In the genomic region with DNA sequence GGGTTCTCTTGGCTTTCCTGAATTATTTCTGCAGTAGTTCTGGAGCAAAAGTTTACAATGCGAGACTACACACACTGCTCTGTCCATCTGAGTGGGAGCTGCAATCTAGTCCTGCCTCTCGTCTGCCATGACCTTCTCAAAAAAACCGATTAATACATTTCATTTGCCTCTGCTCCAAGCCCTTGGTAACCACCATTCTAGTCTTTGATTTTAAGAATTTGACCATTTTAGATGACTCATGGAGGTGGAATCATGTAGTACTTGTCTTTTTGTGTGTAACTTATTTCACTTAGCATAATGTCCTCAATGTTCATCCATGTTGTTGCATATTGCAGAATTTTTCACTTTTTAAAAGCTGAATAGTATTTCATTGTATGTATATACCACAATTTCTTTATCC, we compare ENCODE assay signal across 28 cellular contexts.
DNase-seq lines count a peak whose midpoint lies in the region; ATAC-seq, FAIRE-seq and TF ChIP-seq lines count a peak whose summit lies in the region.
"Had no signal": no experiment of that assay in that cellular context is flagged by ENCODE, and none has a peak within 500 bp of the region (broad histone marks: within the 10 kb centered on the region; RNA-seq: fewer than 3 reads in every experiment).

No MANE protein-coding gene starts in this region.

- no peak overlapping the region for H4K91ac ChIP-seq in H1 (replicated peaks; ENCODE audit: insufficient read length, low read length)

- no peak overlapping the region for H4K5ac ChIP-seq in H1 (ENCODE audit: insufficient read length, low read depth, low read length)

- no peak for FAIRE-seq in H1 (lab: Jason Lieb, UNC)

- H3K27ac ChIP-seq in SK-N-SH (ENCODE audit: low read depth in 2 of 2, low read length in 1 of 2) (peak overlapping the region in 1 of 2 experiments; percentile 63; a peak in 2 of 4 replicates), H1 (ENCODE audit: low read depth, low read length) (no peak overlapping the region), osteoblast (ENCODE audit: low read depth, low read length) (peak overlapping the region; percentile 4), heart right ventricle (no peak overlapping the region)
- H3K27ac ChIP-seq: adrenal gland, BLaER1, left lung, right atrium auricular region, SJSA1, testis, vagina had no signal

- no peak overlapping the region for H3K18ac ChIP-seq in H1 (ENCODE audit: extremely low read depth, low read length)

- no peak overlapping the region for H2BK15ac ChIP-seq in H1 (ENCODE audit: low read length)

- H3K23me2 ChIP-seq in H1 (ENCODE audit: low read depth, low read length), result no peaks in the 10 kb centered on the region

- WGBS in SK-N-SH (ENCODE audit: low lambda C conversion rate), result 80% methylated on average over 3 of the region's 3 CpGs
- WGBS in H1 (ENCODE audit: extremely low coverage in 1 of 2, insufficient coverage in 1 of 2, insufficient read length in 1 of 2, insufficient replicate concordance in 2 of 2, low coverage in 1 of 2, low lambda C conversion rate in 2 of 2, missing lambda C conversion rate in 1 of 2), 2 experiments, result 83% methylated on average over 3 of the region's 3 CpGs; no CpG with 5 or more reads in 1 of the 2 experiments
- WGBS in heart right ventricle, 2 donors, result 93 to 96% methylated on average over 3 of the region's 3 CpGs

- H3K27me3 ChIP-seq in SK-N-SH (ENCODE audit: insufficient read depth), result no peaks in the 10 kb centered on the region
- no peaks in the 10 kb centered on the region for H3K27me3 ChIP-seq in H1 (replicated peaks in 1 of 4; ENCODE audit: control insufficient read depth in 3 of 4, extremely low read depth in 1 of 4, insufficient read depth in 3 of 4, low read length in 3 of 4)
- no peaks in the 10 kb centered on the region for H3K27me3 ChIP-seq in osteoblast (ENCODE audit: insufficient read depth, low read length)
- H3K27me3 ChIP-seq in heart right ventricle, result no peaks in the 10 kb centered on the region
- H3K27me3 ChIP-seq: adrenal gland, BLaER1, left lung, right atrium auricular region, SJSA1, testis, vagina had no signal

- H3K79me2 ChIP-seq in SK-N-SH (ENCODE audit: insufficient read depth) (no peaks in the 10 kb centered on the region), H1 (ENCODE audit: control insufficient read depth in 1 of 2, insufficient read depth in 2 of 2, low read length in 2 of 2) (no peaks in the 10 kb centered on the region), osteoblast (ENCODE audit: insufficient read depth, low read length) (no peaks in the 10 kb centered on the region)

- no peaks in the 10 kb centered on the region for H3K79me1 ChIP-seq in H1 (ENCODE audit: low read depth, low read length)

- ATAC-seq in HG02870 (IDR thresholded peaks at IDR 0.05; ENCODE audit: unreplicated experiment), result no peak
- ATAC-seq in heart right ventricle, result no peak
- ATAC-seq: activated T-cell treated with anti-CD3 and anti-CD28 coated beads, Interleukin-2, amount 50 U/mL, for 4 hours; left lung; natural killer cell; stimulated activated naive B cell treated with anti-CD40 and anti-IgM and Interleukin-4, amounts not matched to agents 10 μg/mL and 1 μg/mL and 100 μg/mL, for 72 hours; T-helper 17 cell had no signal

- peak overlapping the region; percentile 59; the same call in 1 of the 2 replicates for H2AFZ ChIP-seq in SK-N-SH (ENCODE audit: low read depth)
- peak overlapping the region; percentile 15; the same call in 1 of the 2 replicates for H2AFZ ChIP-seq in H1 (ENCODE audit: low read length)
- H2AFZ ChIP-seq in osteoblast (ENCODE audit: low read length), result no peak overlapping the region

- intact Hi-C loops in heart right ventricle (cut with DNase I), result no loop called here

- no peaks in the 10 kb centered on the region for H3K36me3 ChIP-seq in SK-N-SH (replicated peaks in 1 of 2; ENCODE audit: control insufficient read depth in 1 of 2, insufficient read depth in 2 of 2, low read length in 1 of 2)
- no peaks in the 10 kb centered on the region for H3K36me3 ChIP-seq in H1 (ENCODE audit: control insufficient read depth in 2 of 4, insufficient read depth in 4 of 4, low read length in 3 of 4)
- H3K36me3 ChIP-seq in osteoblast (ENCODE audit: insufficient read depth, low read length), result no peaks in the 10 kb centered on the region
- no peaks in the 10 kb centered on the region for H3K36me3 ChIP-seq in heart right ventricle
- H3K36me3 ChIP-seq: adrenal gland, BLaER1, left lung, right atrium auricular region, SJSA1, vagina had no signal

- TF ChIP-seq EP300 in SK-N-SH (IDR thresholded peaks at IDR 0.05; ENCODE audit: borderline replicate concordance in 1 of 2, low read depth in 1 of 2, low read length in 1 of 2), result no peak
- TF ChIP-seq EP300 in H1 (IDR thresholded peaks at IDR 0.05; ENCODE audit: borderline replicate concordance in 1 of 2, low read depth in 2 of 2, low read length in 2 of 2), result no peak

- TF ChIP-seq CTCF in SK-N-SH (IDR thresholded peaks at IDR 0.05) (no peak), H1 (IDR thresholded peaks at IDR 0.05; ENCODE audit: control extremely low read depth in 1 of 3, insufficient read depth in 1 of 3, low read depth in 1 of 3, low read length in 3 of 3) (no peak), osteoblast (IDR thresholded peaks at IDR 0.05; ENCODE audit: extremely low read depth, low read depth, low read length) (no peak), heart right ventricle (IDR thresholded peaks at IDR 0.05) (no peak)

- H3K9me3 ChIP-seq in SK-N-SH (no peaks in the 10 kb centered on the region), H1 (ENCODE audit: insufficient read depth in 2 of 2, low read depth in 1 of 2, low read length in 1 of 2) (no peaks in the 10 kb centered on the region), osteoblast (ENCODE audit: low read depth, low read length) (no peaks in the 10 kb centered on the region), heart right ventricle (peaks cover 0 to 33% (median 0%) of the 10 kb centered on the region in 11 donors)
- H3K9me3 ChIP-seq: SJSA1, testis, vagina had no signal

- H2BK120ac ChIP-seq in H1 (replicated peaks; ENCODE audit: low read depth, low read length), result no peak overlapping the region

- CTCF ChIA-PET in SK-N-SH (lab: Yijun Ruan, JAX) (no interaction called here), H1 (lab: Charles Lee; ENCODE audit: partially characterized antibody) (no interaction called here)

- no peaks in the 10 kb centered on the region for H3K9me2 ChIP-seq in SK-N-SH

- H2BK20ac ChIP-seq in H1 (ENCODE audit: low read length), result no peak overlapping the region

- no peak overlapping the region for H3K14ac ChIP-seq in H1 (ENCODE audit: insufficient read length)

- H3K9ac ChIP-seq in SK-N-SH, result 0 out of 2 replicates have a peak overlapping the region, but pooled peaks have one; percentile 21
- H3K9ac ChIP-seq in H1 (replicated peaks in 1 of 4; ENCODE audit: extremely low read depth in 1 of 4, low read depth in 3 of 4, low read length in 3 of 4), result no peak overlapping the region
- H3K9ac ChIP-seq: BLaER1 had no signal

- H3K56ac ChIP-seq in H1 (replicated peaks; ENCODE audit: insufficient read length, low read depth, low read length), result no peak overlapping the region

- peak overlapping the region; percentile 26; the same call in 1 of the 2 replicates for H3K4me2 ChIP-seq in SK-N-SH
- H3K4me2 ChIP-seq in H1 (ENCODE audit: insufficient read depth in 1 of 2, low read depth in 2 of 2, low read length in 2 of 2), result no peak overlapping the region
- H3K4me2 ChIP-seq in osteoblast (ENCODE audit: insufficient read depth, low read length), result peak overlapping the region; percentile 20
- H3K4me2 ChIP-seq: BLaER1 had no signal

- no peaks in the 10 kb centered on the region for H3F3A ChIP-seq in SK-N-SH (replicated peaks; ENCODE audit: insufficient read depth)

- H4K20me1 ChIP-seq in SK-N-SH (ENCODE audit: insufficient read depth), result no peaks in the 10 kb centered on the region
- no peaks in the 10 kb centered on the region for H4K20me1 ChIP-seq in H1 (replicated peaks in 1 of 2; ENCODE audit: control insufficient read depth in 1 of 2, insufficient read depth in 2 of 2, low read length in 2 of 2)
- no peaks in the 10 kb centered on the region for H4K20me1 ChIP-seq in osteoblast (ENCODE audit: insufficient read depth, low read length)
- H4K20me1 ChIP-seq: BLaER1 had no signal

- POLR2A ChIA-PET in SK-N-SH (lab: Yijun Ruan, JAX) (no interaction called here), H1 (lab: Charles Lee; ENCODE audit: partially characterized antibody) (no interaction called here)

- H3K4me3 ChIP-seq in SK-N-SH (ENCODE audit: low read depth in 2 of 2, low read length in 1 of 2) (0 out of 4 replicates have a peak overlapping the region, but pooled peaks of 1 of the 2 experiments have one; percentile 23), H1 (ENCODE audit: extremely low read depth in 1 of 4, insufficient read depth in 2 of 4, low read depth in 3 of 4, low read length in 4 of 4) (no peak overlapping the region), osteoblast (ENCODE audit: insufficient read depth, low read length) (no peak overlapping the region), heart right ventricle (no peak overlapping the region)
- H3K4me3 ChIP-seq: adrenal gland, BLaER1, left lung, right atrium auricular region, SJSA1, testis, vagina had no signal

- no peak overlapping the region for H3K4ac ChIP-seq in H1 (replicated peaks; ENCODE audit: insufficient read length, low read depth, low read length)

- H2AK5ac ChIP-seq in H1 (ENCODE audit: low read depth, low read length), result no peak overlapping the region

- DNase-seq in H4 (ENCODE audit: low spot score) (peak; percentile 22), SK-N-SH (no peak), H1 (ENCODE audit: low read depth in 1 of 2, low spot score in 2 of 2) (no peak), osteoblast (ENCODE audit: insufficient read length, low spot score, missing footprints) (no peak), heart right ventricle (no peak), NCI-H2196 (lab: John Stamatoyannopoulos, UW; ENCODE audit: unreplicated experiment) (no peak), NCI-H2107 treated with DMSO at 0.1 percent for 48 hours (lab: John Stamatoyannopoulos, UW; ENCODE audit: unreplicated experiment) (no peak)
- DNase-seq: activated naive CD4-positive, alpha-beta T cell; activated T-cell treated with anti-CD3 and anti-CD28 coated beads, Interleukin-2, amount 50 U/mL, for 4 hours; adrenal gland; central memory CD4-positive, alpha-beta T cell; DMS79 treated with DMSO at 0.1 percent for 48 hours; H7; left lung; midbrain; natural killer cell; NCI-H1092 treated with DMSO at 0.1 percent for 48 hours; NCI-H1930; NCI-H446; stimulated activated CD4-positive, alpha-beta T cell treated with anti-CD3 and anti-CD28 coated beads, Interleukin-4, amount 100 ng/mL, for 24 hours; stimulated activated naive B cell treated with anti-CD40 and anti-IgM and Interleukin-4, amounts not matched to agents 10 μg/mL and 1 μg/mL and 100 μg/mL, for 72 hours; T-helper 17 cell; testis had no signal

- no peak for TF ChIP-seq RAD21 in SK-N-SH (IDR thresholded peaks at IDR 0.05; ENCODE audit: low read length)
- TF ChIP-seq RAD21 in H1 (IDR thresholded peaks at IDR 0.05 in 1 of 2, conservative IDR thresholded peaks at IDR 0.05 in 1 of 2; ENCODE audit: low read depth in 2 of 2, low read length in 2 of 2), result no peak

- H4K8ac ChIP-seq in H1 (ENCODE audit: extremely low read depth, insufficient read depth, low read length), result no peak overlapping the region

- TF ChIP-seq POLR2A in H1 (IDR thresholded peaks at IDR 0.05; ENCODE audit: control extremely low read depth in 1 of 2, low read depth in 2 of 2, low read length in 2 of 2), result no peak

- no peak overlapping the region for H2BK5ac ChIP-seq in H1 (ENCODE audit: low read depth, low read length)

- H3K23ac ChIP-seq in H1 (ENCODE audit: insufficient read length), result no peak overlapping the region

- no peak overlapping the region for H2BK12ac ChIP-seq in H1 (ENCODE audit: low read depth, low read length)

- H3K4me1 ChIP-seq in SK-N-SH (ENCODE audit: control insufficient read depth in 1 of 2, insufficient read depth in 2 of 2, low read depth in 1 of 2, low read length in 1 of 2) (no peaks in the 10 kb centered on the region; a peak in 2 of 4 replicates), H1 (replicated peaks in 1 of 4; ENCODE audit: control insufficient read depth in 3 of 4, insufficient read depth in 4 of 4, low read length in 3 of 4) (no peaks in the 10 kb centered on the region), osteoblast (ENCODE audit: insufficient read depth, low read length) (peaks cover 10% of the 10 kb centered on the region), heart right ventricle (no peaks in the 10 kb centered on the region)
- H3K4me1 ChIP-seq: adrenal gland, BLaER1, left lung, right atrium auricular region, testis, vagina had no signal

Comparison
In these comparisons a context has a peak if more than half of its experiments do, and no peak if none do; other contexts are left out.
1. H3K4me2 ChIP-seq: peak in SK-N-SH (single experiment) and osteoblast (single experiment); none in H1 (0 of 2).